18 cellular contexts compared by ENCODE assay signal in the genomic region with DNA sequence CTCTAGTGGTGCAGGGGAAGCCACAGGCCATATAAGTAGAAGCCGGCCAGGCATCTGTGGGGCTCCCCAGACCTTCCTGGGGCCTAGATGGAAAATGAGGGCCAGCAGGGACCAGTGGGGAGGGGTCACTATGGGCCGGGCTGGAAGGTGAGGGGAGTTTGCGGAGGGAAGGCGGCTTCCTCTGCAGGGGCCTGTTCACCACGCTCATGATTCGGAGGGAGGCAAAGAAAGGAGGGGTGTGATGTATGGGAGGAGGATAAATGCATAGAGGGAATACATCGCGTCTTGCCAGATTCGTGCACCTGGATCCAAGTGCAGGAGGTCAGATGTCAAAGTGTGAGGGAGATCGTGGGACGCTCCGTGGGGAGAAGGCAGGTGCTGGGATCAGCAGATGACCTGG. TPM values are rescaled to one million over a fixed set of nuclear protein-coding genes. Genes with fewer than 3 reads are reported as not detected.
DNase-seq lines count a peak whose midpoint lies in the region; ATAC-seq and TF ChIP-seq lines count a peak whose summit lies in the region.
"Had no signal": no experiment of that assay in that cellular context is flagged by ENCODE, and none has a peak within 500 bp of the region (broad histone marks: within the 10 kb centered on the region; RNA-seq: fewer than 3 reads in every experiment).

No MANE protein-coding gene starts in this region.

- peaks cover 4% of the 10 kb centered on the region for H3K27me3 Mint-ChIP-seq in activated T-helper 17 cell treated with anti-CD3 and anti-CD28 coated beads, Interleukin-2, amount 50 U/mL, for 72 hours

- H3K36me3 ChIP-seq in BLaER1, result 0 out of 2 replicates have a peak, but pooled peaks cover 3% of the 10 kb centered on the region
- peaks cover 6% of the 10 kb centered on the region for H3K36me3 ChIP-seq in H7 (replicated peaks; ENCODE audit: control insufficient read depth, insufficient read depth, low read length)
- H3K36me3 ChIP-seq in mesenchymal stem cell (ENCODE audit: control insufficient read depth in 1 of 2, insufficient read depth in 2 of 2, low read depth in 1 of 2, low read length in 2 of 2), result peaks cover 0 to 62% of the 10 kb centered on the region in 2 experiments
- peaks cover 16% of the 10 kb centered on the region for H3K36me3 ChIP-seq in osteoblast (ENCODE audit: insufficient read depth, low read length)
- H3K36me3 ChIP-seq: BE2C had no signal

- H3K9me3 Mint-ChIP-seq in activated T-helper 17 cell treated with anti-CD3 and anti-CD28 coated beads, Interleukin-2, amount 50 U/mL, for 72 hours, result no peaks in the 10 kb centered on the region
- H3K9me3 Mint-ChIP-seq: CD4-positive, alpha-beta memory T cell; GM23338; HFFc6; IgD-negative memory B cell had no signal

- H3K4ac ChIP-seq in mesenchymal stem cell (ENCODE audit: low read depth in 1 of 2, low read length in 2 of 2), result no peak overlapping the region

- DNase-seq in H7, result peak; percentile 48
- no peak for DNase-seq in mesenchymal stem cell
- DNase-seq in osteoblast (ENCODE audit: insufficient read length, low spot score, missing footprints), result peak; percentile 78
- DNase-seq in AG08395 (ENCODE audit: low spot score), result no peak
- DNase-seq in cerebellar cortex (ENCODE audit: low spot score), result no peak
- DNase-seq: BE2C; CD4-positive, alpha-beta memory T cell; DMS153; DMS79; GF-D8; HFFc6 had no signal

- 94% methylated on average over 12 of the region's 12 CpGs for WGBS in mesenchymal stem cell

- no peak overlapping the region for H2BK12ac ChIP-seq in mesenchymal stem cell (ENCODE audit: low read length in 2 of 2)

- H4K20me1 ChIP-seq in BLaER1 (peaks cover 8% of the 10 kb centered on the region; the same call in 1 of the 2 replicates), osteoblast (ENCODE audit: insufficient read depth, low read length) (peaks cover 3% of the 10 kb centered on the region)

- peak overlapping the region in 1 of 2 experiments; percentile 17 for H3K23ac ChIP-seq in mesenchymal stem cell (ENCODE audit: low read length in 2 of 2)

- no peak overlapping the region for H3K14ac ChIP-seq in mesenchymal stem cell (ENCODE audit: low read length in 2 of 2)

- peak overlapping the region; percentile 68 for H2BK15ac ChIP-seq in mesenchymal stem cell (ENCODE audit: low read depth, poor library complexity, severe bottlenecking)

- H3K9ac ChIP-seq in BLaER1 (no peak overlapping the region), mesenchymal stem cell (ENCODE audit: low read length) (no peak overlapping the region)

- H3K4me1 ChIP-seq in BLaER1 (peaks cover 93% of the 10 kb centered on the region), mesenchymal stem cell (ENCODE audit: control insufficient read depth, insufficient read depth, low read depth, low read length) (peaks cover 14% of the 10 kb centered on the region), osteoblast (ENCODE audit: insufficient read depth, low read length) (no peaks in the 10 kb centered on the region)
- H3K4me1 ChIP-seq: BE2C had no signal

- H3K27me3 ChIP-seq in BLaER1 (peaks cover 30% of the 10 kb centered on the region), H7 (ENCODE audit: control insufficient read depth, insufficient read depth, low read length) (peaks cover 5% of the 10 kb centered on the region; the same call in 1 of the 2 replicates), mesenchymal stem cell (ENCODE audit: control insufficient read depth in 1 of 2, insufficient read depth in 1 of 2, low read length in 2 of 2) (peaks cover 10 to 31% of the 10 kb centered on the region in 2 experiments), osteoblast (ENCODE audit: insufficient read depth, low read length) (peaks cover 14% of the 10 kb centered on the region)

- ATAC-seq in activated T-helper 17 cell treated with anti-CD3 and anti-CD28 coated beads, Interleukin-2, amount 50 U/mL, for 72 hours (replicated peaks), result no peak
- ATAC-seq: GM23338, HCT116 had no signal

- no peak overlapping the region for H2BK120ac ChIP-seq in mesenchymal stem cell (ENCODE audit: low read depth, low read length)

- H3K79me1 ChIP-seq in mesenchymal stem cell (replicated peaks; ENCODE audit: low read length, poor library complexity, severe bottlenecking), result no peaks in the 10 kb centered on the region

- H3K9me3 ChIP-seq in BLaER1 (no peaks in the 10 kb centered on the region), mesenchymal stem cell (ENCODE audit: control insufficient read depth, low read length) (no peaks in the 10 kb centered on the region), osteoblast (ENCODE audit: low read depth, low read length) (no peaks in the 10 kb centered on the region)
- H3K9me3 ChIP-seq: BE2C had no signal

- H3K79me2 ChIP-seq in osteoblast (ENCODE audit: insufficient read depth, low read length), result no peaks in the 10 kb centered on the region

- peaks cover 20% of the 10 kb centered on the region for H3K36me3 Mint-ChIP-seq in activated T-helper 17 cell treated with anti-CD3 and anti-CD28 coated beads, Interleukin-2, amount 50 U/mL, for 72 hours (ENCODE audit: low read depth)

- H3K4me3 Mint-ChIP-seq in activated T-helper 17 cell treated with anti-CD3 and anti-CD28 coated beads, Interleukin-2, amount 50 U/mL, for 72 hours, result no peak overlapping the region
- H3K4me3 Mint-ChIP-seq: CD14-positive monocyte; CD4-positive, alpha-beta memory T cell; GM23338; HFFc6; IgD-negative memory B cell had no signal

- H4K8ac ChIP-seq in mesenchymal stem cell (ENCODE audit: low read length), result no peak overlapping the region

- H3K27ac ChIP-seq in BLaER1, result no peak overlapping the region
- no peak overlapping the region for H3K27ac ChIP-seq in mesenchymal stem cell (ENCODE audit: low read length, poor library complexity, severe bottlenecking)
- no peak overlapping the region for H3K27ac ChIP-seq in osteoblast (ENCODE audit: low read depth, low read length)

- no peak for TF ChIP-seq CTCF in osteoblast (IDR thresholded peaks at IDR 0.05; ENCODE audit: extremely low read depth, low read depth, low read length)

- no peak overlapping the region for H3K4me3 ChIP-seq in BLaER1
- H3K4me3 ChIP-seq in H7 (ENCODE audit: insufficient read depth, low read depth, low read length), result no peak overlapping the region
- no peak overlapping the region for H3K4me3 ChIP-seq in mesenchymal stem cell (ENCODE audit: insufficient read depth in 1 of 2, low read depth in 1 of 2, low read length in 2 of 2)
- no peak overlapping the region for H3K4me3 ChIP-seq in osteoblast (ENCODE audit: insufficient read depth, low read length)
- H3K4me3 ChIP-seq: GM23338 had no signal

- no peak overlapping the region for H3K18ac ChIP-seq in mesenchymal stem cell (ENCODE audit: low read depth in 1 of 2, low read length in 2 of 2)

- H2AFZ ChIP-seq in mesenchymal stem cell (ENCODE audit: low read depth, low read length) (no peak overlapping the region), osteoblast (ENCODE audit: low read length) (no peak overlapping the region)
- H2AFZ ChIP-seq: GM23338 had no signal

- peak overlapping the region; percentile 43; the same call in 1 of the 2 replicates for H3K4me2 ChIP-seq in BLaER1
- H3K4me2 ChIP-seq in mesenchymal stem cell (ENCODE audit: low read length, poor library complexity, severe bottlenecking), result no peak overlapping the region
- H3K4me2 ChIP-seq in osteoblast (ENCODE audit: insufficient read depth, low read length), result no peak overlapping the region
- H3K4me2 ChIP-seq: GM23338 had no signal

- H2BK5ac ChIP-seq in mesenchymal stem cell (ENCODE audit: low read depth, low read length, poor library complexity, severe bottlenecking), result no peak overlapping the region

- no peak overlapping the region for H4K91ac ChIP-seq in mesenchymal stem cell (ENCODE audit: low read length)

- H3K4me1 Mint-ChIP-seq in activated T-helper 17 cell treated with anti-CD3 and anti-CD28 coated beads, Interleukin-2, amount 50 U/mL, for 72 hours, result no peaks in the 10 kb centered on the region
- H3K4me1 Mint-ChIP-seq: IgD-negative memory B cell had no signal

- no peak overlapping the region for H3K27ac Mint-ChIP-seq in activated T-helper 17 cell treated with anti-CD3 and anti-CD28 coated beads, Interleukin-2, amount 50 U/mL, for 72 hours
- H3K27ac Mint-ChIP-seq: CD4-positive, alpha-beta memory T cell; GM23338; HFFc6; IgD-negative memory B cell had no signal

- H2AK5ac ChIP-seq in mesenchymal stem cell (ENCODE audit: low read length, severe bottlenecking), result no peak overlapping the region

RNA-seq across cellular contexts. Expression of a gene that starts 6.9 kb away (rescaled TPM):
- not detected in 2 replicates for total RNA-seq in H7 (2014; rRNA removed; shearing (Covaris generic))
- not detected for polyA plus RNA-seq in mesenchymal stem cell (2013, experiment 1 of 2)
- not detected for polyA plus RNA-seq in mesenchymal stem cell (2013, experiment 2 of 2)
- not detected in 2 replicates for total RNA-seq in osteoblast
- total RNA-seq in activated T-helper 17 cell treated with anti-CD3 and anti-CD28 coated beads, Interleukin-2, amount 50 U/mL, for 72 hours, result not detected
- total RNA-seq: A172; CD4-positive, alpha-beta memory T cell; HFFc6 had no signal
- polyA plus RNA-seq: CD14-positive monocyte; CD4-positive, alpha-beta memory T cell; IgD-negative memory B cell had no signal

RNA-seq across cellular contexts. Expression of a gene that starts 19.9 kb away (rescaled TPM):
- 19.4 and 20.3 TPM in 2 replicates for total RNA-seq in H7 (2014; rRNA removed; shearing (Covaris generic))
- polyA plus RNA-seq in mesenchymal stem cell (2013, experiment 1 of 2), result 5.7 TPM
- 5.9 TPM for polyA plus RNA-seq in mesenchymal stem cell (2013, experiment 2 of 2)
- 14.4 and 15.6 TPM in 2 replicates for total RNA-seq in osteoblast
- 10 to 100 TPM; 15.2 to 23.2 TPM for total RNA-seq in activated T-helper 17 cell treated with anti-CD3 and anti-CD28 coated beads, Interleukin-2, amount 50 U/mL, for 72 hours

RNA-seq across cellular contexts. Expression of a gene that starts 33.4 kb away (rescaled TPM):
- total RNA-seq in H7 (2014; rRNA removed; shearing (Covaris generic)), result 1.0 and 2.7 TPM in 2 replicates
- 0.33 TPM for polyA plus RNA-seq in mesenchymal stem cell (2013, experiment 1 of 2)
- polyA plus RNA-seq in mesenchymal stem cell (2013, experiment 2 of 2), result 0.30 TPM
- total RNA-seq in osteoblast, result 0.88 and 1.1 TPM in 2 replicates
- total RNA-seq in activated T-helper 17 cell treated with anti-CD3 and anti-CD28 coated beads, Interleukin-2, amount 50 U/mL, for 72 hours, result 1 to 10 TPM in 1 of 2 donors, under 1 TPM in 1; 0.84 to 2.1 TPM
- total RNA-seq: A172 had no signal
- polyA plus RNA-seq: CD14-positive monocyte; CD4-positive, alpha-beta memory T cell; IgD-negative memory B cell had no signal

Comparison
In these comparisons a context has a peak if more than half of its experiments do, and no peak if none do; other contexts are left out.
1. DNase-seq: peak in H7 (single experiment) and osteoblast (single experiment); none in mesenchymal stem cell (single experiment), AG08395 (single experiment) and cerebellar cortex (single experiment).